ENCODE assay signal across 19 cellular contexts in the genomic region with DNA sequence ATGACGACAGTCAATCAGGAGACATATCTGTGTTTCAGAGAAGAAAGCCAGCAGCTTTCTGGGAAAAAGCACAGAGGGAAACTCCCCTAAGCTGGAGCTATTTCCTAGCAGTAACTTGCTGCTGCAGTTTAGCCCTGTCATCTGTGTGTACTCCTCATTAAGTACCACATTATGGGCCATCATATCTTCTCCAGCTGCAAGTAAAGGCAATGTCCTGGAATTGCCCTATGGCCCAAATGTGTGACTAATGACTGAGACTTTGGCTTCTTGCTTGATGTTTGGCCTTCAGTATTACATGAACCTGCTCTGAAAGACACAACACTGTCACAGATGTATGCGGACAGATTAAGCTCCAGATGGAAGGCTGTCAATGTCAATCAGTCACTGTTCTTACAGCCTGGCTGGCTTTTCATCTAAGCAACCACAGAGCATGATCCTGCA.
DNase-seq lines count a peak whose midpoint lies in the region; ATAC-seq, FAIRE-seq and TF ChIP-seq lines count a peak whose summit lies in the region.
"Had no signal": no experiment of that assay in that cellular context is flagged by ENCODE, and none has a peak within 500 bp of the region (broad histone marks: within the 10 kb centered on the region; RNA-seq: fewer than 3 reads in every experiment).

No MANE protein-coding gene starts in this region.

- intact Hi-C loops in activated CD8-positive, alpha-beta T cell treated with anti-CD3 and anti-CD28 coated beads for 36 hours (cut with micrococcal nuclease) = no loop called here
- intact Hi-C loops in HepG2 (cut with micrococcal nuclease; ENCODE audit: unreplicated experiment) (loop anchor here (2.0 kb wide), 1 partner anchor 30 kb away; no protein-coding TSS in a partner anchor), stomach (cut with DNase I; ENCODE audit: low total_unique reads) (no loop called here)

- peak; percentile 40 for FAIRE-seq in bronchial epithelial cell (lab: Jason Lieb, UNC)
- peak; percentile 40 for FAIRE-seq in HepG2 (lab: Jason Lieb, UNC)
- FAIRE-seq: A549, H1 had no signal

- peak overlapping the region; percentile 54 for H3K4me2 ChIP-seq in HepG2 (ENCODE audit: low read depth, low read length)
- H3K4me2 ChIP-seq: A549 had no signal

- DNase-seq in activated CD8-positive, alpha-beta T cell treated with anti-CD3 and anti-CD28 coated beads for 36 hours = peak; percentile 3
- no peak for DNase-seq in activated CD8-positive, alpha-beta T cell treated with anti-CD3 and anti-CD28 coated beads, Interleukin-2, amount 10 ng/mL, durations not matched to agents 7 days and 5 days
- DNase-seq in bronchial epithelial cell (ENCODE audit: low read depth) (peak; percentile 32), HepG2 (ENCODE audit: low spot score) (peak; percentile 44), stomach (no peak), NCI-H1105 treated with DMSO at 0.1 percent for 48 hours (lab: John Stamatoyannopoulos, UW) (no peak)
- DNase-seq in activated CD8-positive, alpha-beta memory T cell treated with anti-CD3 and anti-CD28 coated beads, Interleukin-2, amount 50 U/mL, for 4 hours = no peak
- DNase-seq: DMS153, EL, KG1, NCI-H1436 treated with DMSO at 0.1 percent for 48 hours, NCI-H2029 treated with DMSO at 0.1 percent for 48 hours, NCI-H2227 treated with DMSO at 0.1 percent for 48 hours, NCI-H526, RPMI8226, SIG-M5 had no signal

- WGBS in HepG2 (ENCODE audit: low lambda C conversion rate) = 73% methylated on average over 1 of the region's 2 CpGs
- 83 to 95% (median 93%) methylated on average over 2 of the region's 2 CpGs for WGBS in stomach, 5 donors

- no peak overlapping the region for H2AFZ ChIP-seq in HepG2 (ENCODE audit: low read length)

- H3K36me3 ChIP-seq in bronchial epithelial cell (ENCODE audit: control insufficient read depth, insufficient read depth, low read length) (no peaks in the 10 kb centered on the region), HepG2 (replicated peaks in 1 of 2; ENCODE audit: control insufficient read depth in 1 of 2, insufficient read depth in 2 of 2, low read length in 2 of 2) (no peaks in the 10 kb centered on the region), stomach (no peaks in the 10 kb centered on the region)

- in situ Hi-C loops in HepG2 (cut with HindIII; ENCODE audit: extremely low pct_ligation_motif_present, low pct_unique_long_range_greater_than_20kb) = no loop called here

- H3K27me3 ChIP-seq in bronchial epithelial cell (ENCODE audit: control insufficient read depth, insufficient read depth, low read length) (no peaks in the 10 kb centered on the region), HepG2 (ENCODE audit: control insufficient read depth in 1 of 2, insufficient read depth in 2 of 2, low read length in 2 of 2) (no peaks in the 10 kb centered on the region), stomach (no peaks in the 10 kb centered on the region)

- H4K20me1 ChIP-seq in HepG2 (ENCODE audit: insufficient read depth, low read length) = no peaks in the 10 kb centered on the region

- no peaks in the 10 kb centered on the region for H3K9me3 Mint-ChIP-seq in activated CD8-positive, alpha-beta T cell treated with anti-CD3 and anti-CD28 coated beads for 36 hours
- H3K9me3 Mint-ChIP-seq in activated CD8-positive, alpha-beta T cell treated with anti-CD3 and anti-CD28 coated beads, Interleukin-2, amount 10 ng/mL, durations not matched to agents 7 days and 5 days (ENCODE audit: insufficient read depth) = no peaks in the 10 kb centered on the region

- TF ChIP-seq POLR2A in HepG2 (IDR thresholded peaks at IDR 0.05; ENCODE audit: insufficient read depth in 1 of 2, low read depth in 2 of 2, low read length in 2 of 2) (no peak), stomach (IDR thresholded peaks at IDR 0.05) (no peak)

- H3K79me2 ChIP-seq in HepG2 (ENCODE audit: insufficient read depth, low read length) = no peaks in the 10 kb centered on the region

- TF ChIP-seq EP300 in HepG2 (IDR thresholded peaks at IDR 0.05; ENCODE audit: low read depth in 2 of 2, low read length in 2 of 2) = peak in 1 of 2 experiments; percentile 24; a peak in 1 of 4 replicates
- TF ChIP-seq EP300 in HepG2 (CRISPR knock-in tag; IDR thresholded peaks at IDR 0.05; ENCODE audit: borderline replicate concordance) = no peak
- TF ChIP-seq EP300 in stomach (IDR thresholded peaks at IDR 0.05) = no peak

- H3K4me1 Mint-ChIP-seq in activated CD8-positive, alpha-beta T cell treated with anti-CD3 and anti-CD28 coated beads for 36 hours (ENCODE audit: low read depth) = no peaks in the 10 kb centered on the region
- peaks cover 2% of the 10 kb centered on the region for H3K4me1 Mint-ChIP-seq in activated CD8-positive, alpha-beta T cell treated with anti-CD3 and anti-CD28 coated beads, Interleukin-2, amount 10 ng/mL, durations not matched to agents 7 days and 5 days (ENCODE audit: low read depth)

- H3K4me3 Mint-ChIP-seq in activated CD8-positive, alpha-beta T cell treated with anti-CD3 and anti-CD28 coated beads for 36 hours = no peak overlapping the region
- H3K4me3 Mint-ChIP-seq in activated CD8-positive, alpha-beta T cell treated with anti-CD3 and anti-CD28 coated beads, Interleukin-2, amount 10 ng/mL, durations not matched to agents 7 days and 5 days = no peak overlapping the region

- H3K27me3 Mint-ChIP-seq in activated CD8-positive, alpha-beta T cell treated with anti-CD3 and anti-CD28 coated beads for 36 hours = no peaks in the 10 kb centered on the region
- H3K27me3 Mint-ChIP-seq in activated CD8-positive, alpha-beta T cell treated with anti-CD3 and anti-CD28 coated beads, Interleukin-2, amount 10 ng/mL, durations not matched to agents 7 days and 5 days (ENCODE audit: low read depth) = no peaks in the 10 kb centered on the region

- H3K9ac ChIP-seq in HepG2 (ENCODE audit: insufficient read depth, low read depth, low read length) = no peak overlapping the region; the same call in 1 of the 2 replicates

- TF ChIP-seq RAD21 in HepG2 (CRISPR knock-in tag; IDR thresholded peaks at IDR 0.05) = no peak

- H3K27ac Mint-ChIP-seq in activated CD8-positive, alpha-beta T cell treated with anti-CD3 and anti-CD28 coated beads for 36 hours = no peak overlapping the region
- H3K27ac Mint-ChIP-seq in activated CD8-positive, alpha-beta T cell treated with anti-CD3 and anti-CD28 coated beads, Interleukin-2, amount 10 ng/mL, durations not matched to agents 7 days and 5 days = no peak overlapping the region

- CTCF ChIA-PET in activated CD8-positive, alpha-beta T cell treated with anti-CD3 and anti-CD28 coated beads for 36 hours (lab: Charles Lee) = no interaction called here
- CTCF ChIA-PET in activated CD8-positive, alpha-beta T cell treated with anti-CD3 and anti-CD28 coated beads, Interleukin-2, amount 10 ng/mL, durations not matched to agents 7 days and 5 days (lab: Charles Lee) = interaction anchor here (0.6 to 1.0 kb wide), 2 partner anchors 13 to 93 kb away, joined by 3 read pairs; no protein-coding TSS in a partner anchor
- CTCF ChIA-PET in HepG2 (lab: Yijun Ruan, JAX; ENCODE audit: low intra/inter-chr PET ratio, low total read pairs) = no interaction called here

- H3K9me3 ChIP-seq in HepG2 (ENCODE audit: low read length) = no peaks in the 10 kb centered on the region
- H3K9me3 ChIP-seq in stomach = no peaks in the 10 kb centered on the region
- H3K9me3 ChIP-seq: A549 had no signal

- H3K36me3 Mint-ChIP-seq in activated CD8-positive, alpha-beta T cell treated with anti-CD3 and anti-CD28 coated beads for 36 hours (ENCODE audit: low read depth) = no peaks in the 10 kb centered on the region
- no peaks in the 10 kb centered on the region for H3K36me3 Mint-ChIP-seq in activated CD8-positive, alpha-beta T cell treated with anti-CD3 and anti-CD28 coated beads, Interleukin-2, amount 10 ng/mL, durations not matched to agents 7 days and 5 days (ENCODE audit: low read depth)

- ATAC-seq in activated CD8-positive, alpha-beta T cell treated with anti-CD3 and anti-CD28 coated beads for 36 hours = no peak
- no peak for ATAC-seq in activated CD8-positive, alpha-beta T cell treated with anti-CD3 and anti-CD28 coated beads, Interleukin-2, amount 10 ng/mL, durations not matched to agents 7 days and 5 days
- ATAC-seq in HepG2 = peak; percentile 93
- ATAC-seq: A549 had no signal

- peak overlapping the region; percentile 37 for H3K27ac ChIP-seq in HepG2 (ENCODE audit: extremely low read length, insufficient read depth, low read length)
- no peak overlapping the region for H3K27ac ChIP-seq in stomach
- H3K27ac ChIP-seq: A549, C4-2B had no signal

- BruUV-seq in HepG2 (replicated peaks; lab: Mats Ljungman, UMichigan) = no TSS peak

- POLR2A ChIA-PET in activated CD8-positive, alpha-beta T cell treated with anti-CD3 and anti-CD28 coated beads for 36 hours (lab: Charles Lee) = no interaction called here
- POLR2A ChIA-PET in activated CD8-positive, alpha-beta T cell treated with anti-CD3 and anti-CD28 coated beads, Interleukin-2, amount 10 ng/mL, durations not matched to agents 7 days and 5 days (lab: Charles Lee) = no interaction called here
- POLR2A ChIA-PET in HepG2 (lab: Yijun Ruan, JAX) = no interaction called here

- peaks cover 12% of the 10 kb centered on the region for H3K4me1 ChIP-seq in HepG2 (ENCODE audit: insufficient read depth, low read length)
- no peaks in the 10 kb centered on the region for H3K4me1 ChIP-seq in stomach
- H3K4me1 ChIP-seq: A549 had no signal

- H3K4me3 ChIP-seq in bronchial epithelial cell (ENCODE audit: low read depth, low read length) (no peak overlapping the region), HepG2 (replicated peaks in 1 of 3; ENCODE audit: insufficient read depth in 1 of 3, low read depth in 2 of 3, low read length in 3 of 3) (no peak overlapping the region), stomach (no peak overlapping the region)
- H3K4me3 ChIP-seq: A549 had no signal

- TF ChIP-seq CTCF in activated CD8-positive, alpha-beta T cell treated with anti-CD3 and anti-CD28 coated beads for 36 hours (IDR thresholded peaks at IDR 0.05) = no peak
- TF ChIP-seq CTCF in bronchial epithelial cell (IDR thresholded peaks at IDR 0.05; ENCODE audit: insufficient read depth, low read length, severe bottlenecking) (no peak), HepG2 (CRISPR knock-in tag; IDR thresholded peaks at IDR 0.05) (no peak), stomach (IDR thresholded peaks at IDR 0.05) (no peak)

TF ChIP-seq in HepG2, 621 proteins besides CTCF, POLR2A, EP300 and RAD21 (continues in another document):
- peak; percentile 26; the same call in 1 of the 2 replicates for TF ChIP-seq SOX5 (CRISPR knock-in tag; IDR thresholded peaks at IDR 0.05; ENCODE audit: borderline replicate concordance)
- no peak for TF ChIP-seq CEBPG (CRISPR knock-in tag; IDR thresholded peaks at IDR 0.05)
- TF ChIP-seq ZSCAN12 (CRISPR knock-in tag; IDR thresholded peaks at IDR 0.05) = no peak
- no peak for TF ChIP-seq ZNF101 (CRISPR knock-in tag; IDR thresholded peaks at IDR 0.05; ENCODE audit: borderline replicate concordance, low read depth)
- TF ChIP-seq ZKSCAN8 (CRISPR knock-in tag; IDR thresholded peaks at IDR 0.05; ENCODE audit: borderline replicate concordance) = no peak
- no peak for TF ChIP-seq SSRP1 (CRISPR knock-in tag; IDR thresholded peaks at IDR 0.05)
- TF ChIP-seq RXRB (CRISPR knock-in tag; IDR thresholded peaks at IDR 0.05; ENCODE audit: borderline replicate concordance) = peak; percentile 86
- TF ChIP-seq ZNF768 (CRISPR knock-in tag; IDR thresholded peaks at IDR 0.05) = no peak
- peak; percentile 29; the same call in 1 of the 2 replicates for TF ChIP-seq FOXK1 (CRISPR knock-in tag; IDR thresholded peaks at IDR 0.05; ENCODE audit: borderline replicate concordance, low read depth)

Comparison
In these comparisons a context has a peak if more than half of its experiments do, and no peak if none do; other contexts are left out.
1. DNase-seq: peak in activated CD8-positive, alpha-beta T cell treated with anti-CD3 and anti-CD28 coated beads for 36 hours (single experiment), bronchial epithelial cell (single experiment) and HepG2 (single experiment); none in activated CD8-positive, alpha-beta T cell treated with anti-CD3 and anti-CD28 coated beads, Interleukin-2, amount 10 ng/mL, durations not matched to agents 7 days and 5 days (single experiment), activated CD8-positive, alpha-beta memory T cell treated with anti-CD3 and anti-CD28 coated beads, Interleukin-2, amount 50 U/mL, for 4 hours (single experiment), stomach (single experiment) and NCI-H1105 treated with DMSO at 0.1 percent for 48 hours (single experiment).